9 cellular contexts compared by ENCODE assay signal in the genomic region with DNA sequence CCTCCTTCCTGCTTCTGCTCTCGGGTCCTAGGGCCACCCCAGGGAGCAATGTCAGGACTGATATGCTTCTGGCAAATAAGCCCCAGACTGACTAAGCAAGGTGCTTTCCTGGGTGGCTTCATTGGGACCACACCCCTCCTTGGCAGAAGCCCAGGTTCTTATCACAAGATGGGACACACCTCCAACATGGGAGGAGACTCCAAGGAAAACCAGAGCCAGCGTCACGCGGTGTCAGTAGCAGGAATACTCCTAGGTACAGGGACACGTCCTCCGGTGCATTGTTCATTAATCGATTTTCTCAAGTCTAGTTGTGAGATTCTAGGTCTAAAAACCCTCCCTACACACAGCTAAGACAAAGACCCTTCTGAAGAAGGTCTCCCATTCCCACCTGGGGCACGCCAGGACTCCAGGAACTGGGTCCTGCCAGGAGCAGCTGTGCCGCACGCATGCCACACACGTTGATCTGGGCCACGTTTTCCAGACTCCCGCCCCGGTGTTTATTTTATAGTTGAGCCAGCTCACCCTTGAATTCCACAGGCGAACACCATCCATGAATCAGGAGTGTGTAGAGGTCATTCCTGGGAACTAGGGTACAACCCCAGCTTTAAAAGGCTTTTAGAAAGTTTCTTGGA. TPM values are rescaled to one million over a fixed set of nuclear protein-coding genes. Genes with fewer than 3 reads are reported as not detected.
A peak's percentile ranks its signal among the peaks of the same experiment; 100 is the strongest.
DNase-seq lines count a peak whose midpoint lies in the region; ATAC-seq and FAIRE-seq lines count a peak whose summit lies in the region.
"Had no signal": no experiment of that assay in that cellular context is flagged by ENCODE, and none has a peak within 500 bp of the region (broad histone marks: within the 10 kb centered on the region; RNA-seq: fewer than 3 reads in every experiment).

No MANE protein-coding gene starts in this region.

- peaks cover 6% of the 10 kb centered on the region for H3K4me1 Mint-ChIP-seq in stimulated activated memory B cell treated with anti-CD40 and anti-IgM and Interleukin-4, amounts not matched to agents 10 μg/mL and 1 μg/mL and 100 μg/mL, for 72 hours

- H3K9me3 Mint-ChIP-seq in stimulated activated memory B cell treated with anti-CD40 and anti-IgM and Interleukin-4, amounts not matched to agents 10 μg/mL and 1 μg/mL and 100 μg/mL, for 72 hours: no peaks in the 10 kb centered on the region
- H3K9me3 Mint-ChIP-seq: dendritic cell treated with granulocyte-macrophage colony-stimulating factor and Interleukin-4, amounts not matched to agents 40 ng/mL and 50 ng/mL, for 4 days had no signal

- ATAC-seq in HG02610 (IDR thresholded peaks at IDR 0.05; ENCODE audit: unreplicated experiment) (no peak), GM19351 (IDR thresholded peaks at IDR 0.05; ENCODE audit: unreplicated experiment) (no peak)
- no peak for ATAC-seq in stimulated activated memory B cell treated with anti-CD40 and anti-IgM and Interleukin-4, amounts not matched to agents 10 μg/mL and 1 μg/mL and 100 μg/mL, for 72 hours

- no peaks in the 10 kb centered on the region for H3K36me3 Mint-ChIP-seq in stimulated activated memory B cell treated with anti-CD40 and anti-IgM and Interleukin-4, amounts not matched to agents 10 μg/mL and 1 μg/mL and 100 μg/mL, for 72 hours

- H3K27ac Mint-ChIP-seq in stimulated activated memory B cell treated with anti-CD40 and anti-IgM and Interleukin-4, amounts not matched to agents 10 μg/mL and 1 μg/mL and 100 μg/mL, for 72 hours: no peak overlapping the region
- H3K27ac Mint-ChIP-seq: dendritic cell treated with granulocyte-macrophage colony-stimulating factor and Interleukin-4, amounts not matched to agents 40 ng/mL and 50 ng/mL, for 4 days had no signal

- no peaks in the 10 kb centered on the region for H3K27me3 Mint-ChIP-seq in stimulated activated memory B cell treated with anti-CD40 and anti-IgM and Interleukin-4, amounts not matched to agents 10 μg/mL and 1 μg/mL and 100 μg/mL, for 72 hours

- peak overlapping the region; percentile 100 for H3K27ac ChIP-seq in temporal lobe (ENCODE audit: low read depth, low read length)

- H3K4me3 Mint-ChIP-seq in stimulated activated memory B cell treated with anti-CD40 and anti-IgM and Interleukin-4, amounts not matched to agents 10 μg/mL and 1 μg/mL and 100 μg/mL, for 72 hours: no peak overlapping the region
- H3K4me3 Mint-ChIP-seq: dendritic cell treated with granulocyte-macrophage colony-stimulating factor and Interleukin-4, amounts not matched to agents 40 ng/mL and 50 ng/mL, for 4 days had no signal

- peak; percentile 84 for DNase-seq in HK-2 (ENCODE audit: unreplicated experiment)
- DNase-seq in RCC 7860 (ENCODE audit: low spot score): peak; percentile 95
- peak; percentile 88 for DNase-seq in glomerular visceral epithelial cell (ENCODE audit: extremely low spot score)
- DNase-seq in SW 1271 (lab: John Stamatoyannopoulos, UW): no peak

- FAIRE-seq in RCC 7860 (lab: Jason Lieb, UNC): peak; percentile 86

RNA-seq across cellular contexts. Expression of a gene that starts 30.8 kb away (rescaled TPM):
- 0.49 TPM for total RNA-seq in temporal lobe

RNA-seq across cellular contexts. Expression of a gene that starts 43.1 kb away (rescaled TPM):
- total RNA-seq in temporal lobe: 0.74 TPM

Comparison
In these comparisons a context has a peak if more than half of its experiments do, and no peak if none do; other contexts are left out.
1. DNase-seq: peak in HK-2 (single experiment), RCC 7860 (single experiment) and glomerular visceral epithelial cell (single experiment); none in SW 1271 (0 of 2).